Comparison of ENCODE assay signal across 14 cellular contexts in the genomic region with DNA sequence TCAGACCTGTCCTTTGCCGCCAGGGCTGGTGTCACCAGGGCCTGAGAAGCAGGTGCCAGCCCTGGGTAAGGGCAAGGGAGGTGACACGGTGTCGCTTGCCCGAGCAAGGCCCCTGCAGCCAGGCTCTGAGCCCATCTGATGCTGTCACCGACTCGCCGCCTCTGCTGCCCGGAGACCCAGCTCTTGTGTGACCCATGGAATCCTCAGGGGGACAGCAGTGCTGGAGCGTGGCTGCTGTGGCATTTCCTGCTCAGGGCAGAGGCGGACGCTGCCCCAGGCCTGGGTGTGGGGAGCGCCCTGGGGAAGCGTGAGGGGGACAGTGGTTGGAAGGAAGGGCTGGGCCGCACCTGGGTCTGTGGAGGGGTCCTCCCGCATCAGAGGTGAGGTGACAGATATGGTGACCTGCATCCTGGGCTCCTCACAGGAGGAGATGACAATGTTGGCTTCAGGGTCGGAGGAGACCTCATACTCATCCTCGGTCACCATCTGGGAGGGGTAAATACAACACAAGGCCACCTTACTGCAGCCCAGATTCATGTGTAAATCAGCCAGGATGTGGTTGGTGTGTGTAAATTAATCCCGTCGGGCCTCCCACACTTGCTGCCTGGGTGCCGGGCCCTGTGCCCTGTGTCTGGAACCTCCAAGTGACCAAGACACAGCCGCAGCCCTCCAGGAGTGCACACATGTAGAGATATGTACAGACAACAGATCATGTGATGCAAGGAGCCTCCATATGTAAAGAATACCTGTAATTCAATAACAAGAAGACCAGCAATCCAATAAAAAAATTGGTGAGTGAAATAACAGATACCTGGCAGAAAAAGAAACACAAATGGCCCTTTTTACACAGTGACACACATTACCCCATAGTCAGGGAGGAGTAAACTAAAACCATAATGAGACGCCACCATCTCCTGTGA. TPM values are rescaled to one million over a fixed set of nuclear protein-coding genes. Genes with fewer than 3 reads are reported as not detected.
DNase-seq lines count a peak whose midpoint lies in the region; ATAC-seq, FAIRE-seq and TF ChIP-seq lines count a peak whose summit lies in the region.
"Had no signal": no experiment of that assay in that cellular context is flagged by ENCODE, and none has a peak within 500 bp of the region (broad histone marks: within the 10 kb centered on the region; RNA-seq: fewer than 3 reads in every experiment).

No MANE protein-coding gene starts in this region.

- H2AFZ ChIP-seq in K562 (ENCODE audit: low read depth, low read length) = no peak overlapping the region

- no peaks in the 10 kb centered on the region for H3K36me3 ChIP-seq in K562 (ENCODE audit: control insufficient read depth, insufficient read depth, low read length)
- H3K36me3 ChIP-seq: cardiac muscle cell, thyroid gland had no signal

- 0 out of 4 replicates have a peak overlapping the region, but pooled peaks of 1 of the 2 experiments have one; percentile 19 for H3K9ac ChIP-seq in K562 (ENCODE audit: insufficient read depth in 1 of 2, low read depth in 2 of 2, low read length in 2 of 2)

- H3K4me1 ChIP-seq in K562 (replicated peaks in 1 of 2; ENCODE audit: control insufficient read depth in 2 of 2, insufficient read depth in 2 of 2, low read length in 2 of 2) = peaks cover 0 to 50% of the 10 kb centered on the region in 2 experiments

- no peak overlapping the region for H3K4me2 ChIP-seq in K562 (ENCODE audit: insufficient read depth, low read length)

- no peaks in the 10 kb centered on the region for H3K9me1 ChIP-seq in K562 (ENCODE audit: control insufficient read depth, insufficient read depth, low read length)

- BruUV-seq in K562 (replicated peaks; lab: Mats Ljungman, UMichigan) = no TSS peak

- no peaks in the 10 kb centered on the region for H3K9me3 ChIP-seq in K562 (replicated peaks; ENCODE audit: control insufficient read depth, insufficient read depth, low read depth, low read length)
- H3K9me3 ChIP-seq: thyroid gland had no signal

- CTCF ChIA-PET in K562 (lab: Yijun Ruan, JAX; ENCODE audit: low intra/inter-chr PET ratio) = no interaction called here

- no peak for FAIRE-seq in K562 (lab: Jason Lieb, UNC)

- TF ChIP-seq CTCF in K562 (IDR thresholded peaks at IDR 0.05 in 2 of 3, conservative IDR thresholded peaks at IDR 0.05 in 1 of 3; ENCODE audit: insufficient read depth in 2 of 3, low read depth in 1 of 3, low read length in 3 of 3) = no peak

- in situ Hi-C loops in K562 (cut with MboI) = no loop called here

- H3K9me3 Mint-ChIP-seq in activated T-cell treated with anti-CD3 and anti-CD28 coated beads, Interleukin-2, amount 50 U/mL, for 24 hours = no peaks in the 10 kb centered on the region
- H3K9me3 Mint-ChIP-seq in stimulated activated effector memory CD8-positive, alpha-beta T cell treated with anti-CD3 and anti-CD28 coated beads, Interleukin-12 subunit alpha, Interleukin-12 subunit beta, amount 100 ng/mL, for 72 hours = no peaks in the 10 kb centered on the region

- H3K4me3 Mint-ChIP-seq in activated T-cell treated with anti-CD3 and anti-CD28 coated beads, Interleukin-2, amount 50 U/mL, for 24 hours = no peak overlapping the region
- peak overlapping the region; percentile 72 for H3K4me3 Mint-ChIP-seq in stimulated activated effector memory CD8-positive, alpha-beta T cell treated with anti-CD3 and anti-CD28 coated beads, Interleukin-12 subunit alpha, Interleukin-12 subunit beta, amount 100 ng/mL, for 72 hours

- no peak for TF ChIP-seq EP300 in K562 (IDR thresholded peaks at IDR 0.05; ENCODE audit: low read length)

- no peak overlapping the region for H3K4me3 ChIP-seq in K562
- H3K4me3 ChIP-seq: cardiac muscle cell, thyroid gland had no signal

- no peaks in the 10 kb centered on the region for H4K20me1 ChIP-seq in K562 (replicated peaks; ENCODE audit: control insufficient read depth, insufficient read depth, low read length)

- H3K36me3 Mint-ChIP-seq in activated T-cell treated with anti-CD3 and anti-CD28 coated beads, Interleukin-2, amount 50 U/mL, for 24 hours (ENCODE audit: low read depth) = no peaks in the 10 kb centered on the region
- peaks cover 10% of the 10 kb centered on the region for H3K36me3 Mint-ChIP-seq in stimulated activated effector memory CD8-positive, alpha-beta T cell treated with anti-CD3 and anti-CD28 coated beads, Interleukin-12 subunit alpha, Interleukin-12 subunit beta, amount 100 ng/mL, for 72 hours

- peak overlapping the region; percentile 95 for H3K27ac Mint-ChIP-seq in activated T-cell treated with anti-CD3 and anti-CD28 coated beads, Interleukin-2, amount 50 U/mL, for 24 hours
- peak overlapping the region; percentile 99 for H3K27ac Mint-ChIP-seq in stimulated activated effector memory CD8-positive, alpha-beta T cell treated with anti-CD3 and anti-CD28 coated beads, Interleukin-12 subunit alpha, Interleukin-12 subunit beta, amount 100 ng/mL, for 72 hours

- no peaks in the 10 kb centered on the region; a peak in 1 of 5 replicates for H3K27me3 ChIP-seq in K562 (ENCODE audit: control insufficient read depth in 2 of 2, insufficient read depth in 2 of 2, low read length in 2 of 2)
- H3K27me3 ChIP-seq: cardiac muscle cell, thyroid gland had no signal

- DNase-seq in activated T-cell treated with anti-CD3 and anti-CD28 coated beads, Interleukin-2, amount 50 U/mL, for 24 hours = no peak
- DNase-seq in activated T-cell treated with anti-CD3 and anti-CD28 coated beads for 4 hours (no peak), K562 (ENCODE audit: extremely low read depth in 1 of 4, low spot score in 3 of 4) (no peak)
- DNase-seq in stimulated activated effector memory CD8-positive, alpha-beta T cell treated with anti-CD3 and anti-CD28 coated beads, Interleukin-12 subunit alpha, Interleukin-12 subunit beta, amount 100 ng/mL, for 72 hours (ENCODE audit: low spot score in 2 of 2) = no peak
- no peak for DNase-seq in stimulated activated CD4-positive, alpha-beta T cell treated with anti-CD3 and anti-CD28 coated beads, Interleukin-2, amount 100 ng/mL, for 24 hours
- DNase-seq: GOT3, midbrain, NCI-H524, thyroid gland had no signal

- H3K27ac ChIP-seq in K562 (ENCODE audit: extremely low read depth, low read depth, low read length) = no peak overlapping the region
- H3K27ac ChIP-seq: cardiac muscle cell, RWPE1 had no signal

- no peak for TF ChIP-seq RAD21 in K562 (CRISPR knock-in tag; conservative IDR thresholded peaks at IDR 0.05 in 1 of 2, IDR thresholded peaks at IDR 0.05 in 1 of 2)

- no peaks in the 10 kb centered on the region for H3K27me3 Mint-ChIP-seq in activated T-cell treated with anti-CD3 and anti-CD28 coated beads, Interleukin-2, amount 50 U/mL, for 24 hours

- 87% methylated on average over 20 of the region's 22 CpGs for WGBS in K562 (ENCODE audit: insufficient coverage, low coverage, missing lambda C conversion rate)

- ATAC-seq in K562 (no peak), GM21526 (IDR thresholded peaks at IDR 0.05; ENCODE audit: low FRiP score, unreplicated experiment) (no peak)
- peak; percentile 41 for ATAC-seq in stimulated activated effector memory CD8-positive, alpha-beta T cell treated with anti-CD3 and anti-CD28 coated beads, Interleukin-12 subunit alpha, Interleukin-12 subunit beta, amount 100 ng/mL, for 72 hours
- ATAC-seq: esophagus mucosa had no signal

- no peaks in the 10 kb centered on the region for H3K79me2 ChIP-seq in K562 (ENCODE audit: control insufficient read depth, insufficient read depth, low read length)

- intact Hi-C loops in K562 (cut with micrococcal nuclease) = no loop called here

- POLR2A ChIA-PET in K562 (lab: Yijun Ruan, JAX) = interaction anchor here (0.9 to 1.6 kb wide), 3 partner anchors 8 to 52 kb away, joined by 3 to 4 read pairs (median 3); a partner anchor contains a TSS

- H3K4me1 Mint-ChIP-seq in activated T-cell treated with anti-CD3 and anti-CD28 coated beads, Interleukin-2, amount 50 U/mL, for 24 hours (ENCODE audit: low read depth) = peaks cover 61% of the 10 kb centered on the region
- H3K4me1 Mint-ChIP-seq in stimulated activated effector memory CD8-positive, alpha-beta T cell treated with anti-CD3 and anti-CD28 coated beads, Interleukin-12 subunit alpha, Interleukin-12 subunit beta, amount 100 ng/mL, for 72 hours = peaks cover 52% of the 10 kb centered on the region

- no peak for TF ChIP-seq POLR2A in K562 (conservative IDR thresholded peaks at IDR 0.05)

RNA-seq across cellular contexts. Expression of a gene that starts 27.6 kb away (rescaled TPM):
- 11.1 and 55.0 TPM in 2 replicates for total RNA-seq in K562 (2011; cell fraction: chromatin; rRNA removed; ENCODE audit: low replicate concordance)
- 38.4 and 53.0 TPM in 2 replicates for total RNA-seq in K562 (2011; cell fraction: nucleolus; rRNA removed)
- total RNA-seq in K562 (2011; cell fraction: nucleoplasm; rRNA removed) = 22.6 and 29.8 TPM in 2 replicates
- total RNA-seq in K562 (2014; rRNA removed) (41.2 and 57.1 TPM in 2 replicates), K562 (2014; rRNA removed; fragmentation: Illumina TruSeq; extraction: Trizol) (6.1 and 8.4 TPM in 2 replicates), K562 (2015; rRNA removed; fragmentation: Illumina TruSeq; extraction: Trizol) (21.4 and 23.2 TPM in 2 replicates), K562 (2021) (41.5 and 45.3 TPM in 2 replicates)
- polyA plus RNA-seq in K562 (2011; rRNA removed) (31.1 and 32.8 TPM in 2 replicates), K562 (2014; fragmentation: Illumina TruSeq; extraction: Trizol) (10.8 and 15.7 TPM in 2 replicates), K562 (2014; fragmentation: Nextera tagmentation; extraction: Ambion mirVana) (under 1 TPM; 0.08 to 0.71 TPM), K562 (2014; rRNA removed) (37.5 and 37.9 TPM in 2 replicates)
- polyA plus RNA-seq in K562 (2011; cell fraction: cytosol; rRNA removed) = 41.1 and 137 TPM in 2 replicates
- polyA plus RNA-seq in K562 (2011; cell fraction: nucleus; rRNA removed) = 69.7 and 163 TPM in 2 replicates
- 26.0 and 36.8 TPM in 2 replicates for polyA plus RNA-seq in K562 (2012)
- 13.5 and 29.7 TPM in 2 replicates for polyA minus RNA-seq in K562 (2011; rRNA and poly(A)+ RNA removed)
- 38.7 and 58.7 TPM in 2 replicates for polyA minus RNA-seq in K562 (2011; cell fraction: cytosol; rRNA and poly(A)+ RNA removed)
- polyA minus RNA-seq in K562 (2011; cell fraction: nucleus; rRNA and poly(A)+ RNA removed) = 26.9 and 35.3 TPM in 2 replicates

RNA-seq across cellular contexts. Expression of a gene that starts 41.7 kb away (rescaled TPM):
- not detected in 2 replicates for total RNA-seq in K562 (2011; cell fraction: chromatin; rRNA removed; ENCODE audit: low replicate concordance)
- total RNA-seq in K562 (2011; cell fraction: nucleolus; rRNA removed) = not detected in 2 replicates
- total RNA-seq in K562 (2011; cell fraction: nucleoplasm; rRNA removed) = not detected in 2 replicates
- total RNA-seq in K562 (2014; rRNA removed) (not detected in 2 replicates), K562 (2014; rRNA removed; fragmentation: Illumina TruSeq; extraction: Trizol) (not detected in 2 replicates), K562 (2015; rRNA removed; fragmentation: Illumina TruSeq; extraction: Trizol) (not detected in 2 replicates), K562 (2021) (not detected in 2 replicates)
- polyA plus RNA-seq in K562 (2011; rRNA removed) (not detected in 2 replicates), K562 (2014; fragmentation: Illumina TruSeq; extraction: Trizol) (not detected in 2 replicates), K562 (2014; fragmentation: Nextera tagmentation; extraction: Ambion mirVana) (not detected), K562 (2014; rRNA removed) (not detected in 2 replicates)
- 0.07 TPM in 1 of 2 replicates, not detected in the other for polyA plus RNA-seq in K562 (2011; cell fraction: cytosol; rRNA removed)
- not detected in 2 replicates for polyA plus RNA-seq in K562 (2011; cell fraction: nucleus; rRNA removed)
- not detected in 2 replicates for polyA plus RNA-seq in K562 (2012)
- not detected in 2 replicates for polyA minus RNA-seq in K562 (2011; rRNA and poly(A)+ RNA removed)
- polyA minus RNA-seq in K562 (2011; cell fraction: cytosol; rRNA and poly(A)+ RNA removed) = not detected in 2 replicates
- polyA minus RNA-seq in K562 (2011; cell fraction: nucleus; rRNA and poly(A)+ RNA removed) = not detected in 2 replicates
- total RNA-seq: A673, cardiac muscle cell, esophagus mucosa, thyroid gland had no signal
- polyA plus RNA-seq: cardiac muscle cell had no signal

RNA-seq across cellular contexts. Expression of a gene that starts 51.3 kb away (rescaled TPM):
- total RNA-seq in K562 (2011; cell fraction: chromatin; rRNA removed; ENCODE audit: low replicate concordance) = 2.2 and 8.0 TPM in 2 replicates
- 17.5 and 22.6 TPM in 2 replicates for total RNA-seq in K562 (2011; cell fraction: nucleolus; rRNA removed)
- 10.3 and 13.7 TPM in 2 replicates for total RNA-seq in K562 (2011; cell fraction: nucleoplasm; rRNA removed)
- total RNA-seq in K562 (2014; rRNA removed) (120 and 124 TPM in 2 replicates), K562 (2014; rRNA removed; fragmentation: Illumina TruSeq; extraction: Trizol) (31.5 and 35.9 TPM in 2 replicates), K562 (2015; rRNA removed; fragmentation: Illumina TruSeq; extraction: Trizol) (93.8 and 97.3 TPM in 2 replicates), K562 (2021) (83.2 and 87.9 TPM in 2 replicates)
- polyA plus RNA-seq in K562 (2011; rRNA removed) (44.2 and 52.3 TPM in 2 replicates), K562 (2014; fragmentation: Illumina TruSeq; extraction: Trizol) (56.9 and 68.4 TPM in 2 replicates), K562 (2014; fragmentation: Nextera tagmentation; extraction: Ambion mirVana) (10 to 100 TPM in 1 of 2 experiments, 1 to 10 TPM in 1; 3.5 to 13.6 TPM), K562 (2014; rRNA removed) (93.7 and 131 TPM in 2 replicates)
- polyA plus RNA-seq in K562 (2011; cell fraction: cytosol; rRNA removed) = 78.5 and 131 TPM in 2 replicates
- polyA plus RNA-seq in K562 (2011; cell fraction: nucleus; rRNA removed) = 26.1 and 29.8 TPM in 2 replicates
- polyA plus RNA-seq in K562 (2012) = 61.4 and 75.3 TPM in 2 replicates
- 4.1 and 5.0 TPM in 2 replicates for polyA minus RNA-seq in K562 (2011; rRNA and poly(A)+ RNA removed)
- 8.6 and 16.9 TPM in 2 replicates for polyA minus RNA-seq in K562 (2011; cell fraction: cytosol; rRNA and poly(A)+ RNA removed)
- 6.2 and 6.3 TPM in 2 replicates for polyA minus RNA-seq in K562 (2011; cell fraction: nucleus; rRNA and poly(A)+ RNA removed)

RNA-seq across cellular contexts. Expression of a gene that starts 52.2 kb away (rescaled TPM):
- total RNA-seq in K562 (2011; cell fraction: chromatin; rRNA removed; ENCODE audit: low replicate concordance) = 27.4 and 90.5 TPM in 2 replicates
- 79.5 and 85.9 TPM in 2 replicates for total RNA-seq in K562 (2011; cell fraction: nucleolus; rRNA removed)
- total RNA-seq in K562 (2011; cell fraction: nucleoplasm; rRNA removed) = 36.4 and 47.7 TPM in 2 replicates
- 28.8 and 29.5 TPM in 2 replicates for total RNA-seq in K562 (2014; rRNA removed)
- total RNA-seq in K562 (2014; rRNA removed; fragmentation: Illumina TruSeq; extraction: Trizol) = 1.4 and 2.8 TPM in 2 replicates
- 10.8 and 14.0 TPM in 2 replicates for total RNA-seq in K562 (2015; rRNA removed; fragmentation: Illumina TruSeq; extraction: Trizol)
- total RNA-seq in K562 (2021) = 19.7 and 23.8 TPM in 2 replicates
- polyA plus RNA-seq in K562 (2011; rRNA removed) = 11.5 and 20.7 TPM in 2 replicates
- 17.0 and 42.5 TPM in 2 replicates for polyA plus RNA-seq in K562 (2011; cell fraction: cytosol; rRNA removed)
- polyA plus RNA-seq in K562 (2011; cell fraction: nucleus; rRNA removed) = 56.1 and 107 TPM in 2 replicates
- 11.3 and 21.1 TPM in 2 replicates for polyA plus RNA-seq in K562 (2012)
- polyA plus RNA-seq in K562 (2014; fragmentation: Illumina TruSeq; extraction: Trizol) = 9.0 and 18.5 TPM in 2 replicates
- polyA plus RNA-seq in K562 (2014; fragmentation: Nextera tagmentation; extraction: Ambion mirVana) = under 1 TPM; 0.10 to 0.42 TPM
- polyA plus RNA-seq in K562 (2014; rRNA removed) = 25.0 and 28.2 TPM in 2 replicates
- 3.0 and 6.7 TPM in 2 replicates for polyA minus RNA-seq in K562 (2011; rRNA and poly(A)+ RNA removed)
- polyA minus RNA-seq in K562 (2011; cell fraction: cytosol; rRNA and poly(A)+ RNA removed) = 13.3 and 13.6 TPM in 2 replicates
- polyA minus RNA-seq in K562 (2011; cell fraction: nucleus; rRNA and poly(A)+ RNA removed) = 27.1 and 27.5 TPM in 2 replicates

RNA-seq across cellular contexts. Expression of a gene that starts 55.1 kb away (rescaled TPM):
- 0.09 and 0.14 TPM in 2 replicates for total RNA-seq in K562 (2011; cell fraction: chromatin; rRNA removed; ENCODE audit: low replicate concordance)
- total RNA-seq in K562 (2011; cell fraction: nucleolus; rRNA removed) = 0.26 TPM in 1 of 2 replicates, not detected in the other
- 0.38 TPM in 1 of 2 replicates, not detected in the other for total RNA-seq in K562 (2011; cell fraction: nucleoplasm; rRNA removed)
- total RNA-seq in K562 (2014; rRNA removed) = 0.33 and 0.59 TPM in 2 replicates
- total RNA-seq in K562 (2014; rRNA removed; fragmentation: Illumina TruSeq; extraction: Trizol) = not detected in 2 replicates
- total RNA-seq in K562 (2015; rRNA removed; fragmentation: Illumina TruSeq; extraction: Trizol) = not detected in 2 replicates
- not detected in 2 replicates for total RNA-seq in K562 (2021)
- polyA plus RNA-seq in K562 (2011; rRNA removed) = 0.03 and 0.04 TPM in 2 replicates
- 0.19 and 0.22 TPM in 2 replicates for polyA plus RNA-seq in K562 (2011; cell fraction: cytosol; rRNA removed)
- 0.08 and 0.21 TPM in 2 replicates for polyA plus RNA-seq in K562 (2011; cell fraction: nucleus; rRNA removed)
- polyA plus RNA-seq in K562 (2012) = 0.04 and 0.17 TPM in 2 replicates
- not detected in 2 replicates for polyA plus RNA-seq in K562 (2014; fragmentation: Illumina TruSeq; extraction: Trizol)
- under 1 TPM in 1 of 2 experiments, not detected in 1; 0.07 TPM for polyA plus RNA-seq in K562 (2014; fragmentation: Nextera tagmentation; extraction: Ambion mirVana)
- polyA plus RNA-seq in K562 (2014; rRNA removed) = not detected in 2 replicates
- polyA minus RNA-seq in K562 (2011; rRNA and poly(A)+ RNA removed) = not detected in 2 replicates
- polyA minus RNA-seq in K562 (2011; cell fraction: cytosol; rRNA and poly(A)+ RNA removed) = not detected in 2 replicates
- 0.13 TPM in 1 of 2 replicates, not detected in the other for polyA minus RNA-seq in K562 (2011; cell fraction: nucleus; rRNA and poly(A)+ RNA removed)
- total RNA-seq: esophagus mucosa, thyroid gland had no signal
